ENCODE assay signal across 1 cellular context in genomic region chr1:211885746-211886522, GRCh38.
TF ChIP-seq lines count a peak whose summit lies in the region.

No MANE protein-coding gene starts in this region.

TF ChIP-seq in HepG2, 621 proteins besides CTCF, POLR2A, EP300 and RAD21 (continued from another document and continues in another):
- TF ChIP-seq ZBED4 (CRISPR knock-in tag; IDR thresholded peaks at IDR 0.05; ENCODE audit: borderline replicate concordance) = no peak
- no peak for TF ChIP-seq ZNF136 (CRISPR knock-in tag; IDR thresholded peaks at IDR 0.05; ENCODE audit: low read depth)
- TF ChIP-seq, protein P1, sequence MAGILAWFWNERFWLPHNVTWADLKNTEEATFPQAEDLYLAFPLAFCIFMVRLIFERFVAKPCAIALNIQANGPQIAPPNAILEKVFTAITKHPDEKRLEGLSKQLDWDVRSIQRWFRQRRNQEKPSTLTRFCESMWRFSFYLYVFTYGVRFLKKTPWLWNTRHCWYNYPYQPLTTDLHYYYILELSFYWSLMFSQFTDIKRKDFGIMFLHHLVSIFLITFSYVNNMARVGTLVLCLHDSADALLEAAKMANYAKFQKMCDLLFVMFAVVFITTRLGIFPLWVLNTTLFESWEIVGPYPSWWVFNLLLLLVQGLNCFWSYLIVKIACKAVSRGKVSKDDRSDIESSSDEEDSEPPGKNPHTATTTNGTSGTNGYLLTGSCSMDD (CRISPR knock-in tag; IDR thresholded peaks at IDR 0.05) = no peak
- TF ChIP-seq ZNF567 (CRISPR knock-in tag; IDR thresholded peaks at IDR 0.05; ENCODE audit: borderline replicate concordance) = no peak
- TF ChIP-seq MYNN (CRISPR knock-in tag; IDR thresholded peaks at IDR 0.05; ENCODE audit: low read depth) = no peak
- no peak for TF ChIP-seq HNRNPL (IDR thresholded peaks at IDR 0.05; ENCODE audit: low read depth, low read length)
- peak; percentile 39; the same call in 1 of the 2 replicates for TF ChIP-seq SIX1 (CRISPR knock-in tag; IDR thresholded peaks at IDR 0.05; ENCODE audit: borderline replicate concordance)
- peak; percentile 99 for TF ChIP-seq PITX1 (CRISPR knock-in tag; IDR thresholded peaks at IDR 0.05)
- TF ChIP-seq AGO1 (IDR thresholded peaks at IDR 0.05; ENCODE audit: low read depth, low read length, poor library complexity, severe bottlenecking) = no peak
- no peak for TF ChIP-seq YY1 (IDR thresholded peaks at IDR 0.05; ENCODE audit: insufficient read depth, insufficient replicate concordance, low read depth, low read length)
- TF ChIP-seq EZH2 (conservative IDR thresholded peaks at IDR 0.05; ENCODE audit: low read depth, low read length) = no peak
- no peak for TF ChIP-seq GRHL1 (CRISPR knock-in tag; conservative IDR thresholded peaks at IDR 0.05)
- no peak for TF ChIP-seq MAF1 (CRISPR knock-in tag; IDR thresholded peaks at IDR 0.05; ENCODE audit: borderline replicate concordance)
- TF ChIP-seq ZSCAN25 (CRISPR knock-in tag; IDR thresholded peaks at IDR 0.05) = no peak
- no peak for TF ChIP-seq SOX13 (IDR thresholded peaks at IDR 0.05)
- TF ChIP-seq SOX13 (CRISPR knock-in tag; conservative IDR thresholded peaks at IDR 0.05 in 1 of 2, IDR thresholded peaks at IDR 0.05 in 1 of 2) = peak in 1 of 2 experiments; percentile 85; a peak in 2 of 4 replicates
- 0 out of 2 replicates have a peak, but pooled peaks have one; percentile 24 for TF ChIP-seq KMT2B (CRISPR knock-in tag; IDR thresholded peaks at IDR 0.05)
- no peak for TF ChIP-seq ZNF17 (CRISPR knock-in tag; IDR thresholded peaks at IDR 0.05)
- TF ChIP-seq, protein P2, sequence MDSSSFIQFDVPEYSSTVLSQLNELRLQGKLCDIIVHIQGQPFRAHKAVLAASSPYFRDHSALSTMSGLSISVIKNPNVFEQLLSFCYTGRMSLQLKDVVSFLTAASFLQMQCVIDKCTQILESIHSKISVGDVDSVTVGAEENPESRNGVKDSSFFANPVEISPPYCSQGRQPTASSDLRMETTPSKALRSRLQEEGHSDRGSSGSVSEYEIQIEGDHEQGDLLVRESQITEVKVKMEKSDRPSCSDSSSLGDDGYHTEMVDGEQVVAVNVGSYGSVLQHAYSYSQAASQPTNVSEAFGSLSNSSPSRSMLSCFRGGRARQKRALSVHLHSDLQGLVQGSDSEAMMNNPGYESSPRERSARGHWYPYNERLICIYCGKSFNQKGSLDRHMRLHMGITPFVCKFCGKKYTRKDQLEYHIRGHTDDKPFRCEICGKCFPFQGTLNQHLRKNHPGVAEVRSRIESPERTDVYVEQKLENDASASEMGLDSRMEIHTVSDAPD (CRISPR knock-in tag; IDR thresholded peaks at IDR 0.05) = peak; percentile 55; the same call in 1 of the 2 replicates
- peak; percentile 33; the same call in 1 of the 2 replicates for TF ChIP-seq ZNF362 (CRISPR knock-in tag; IDR thresholded peaks at IDR 0.05; ENCODE audit: borderline replicate concordance)
- no peak for TF ChIP-seq ZNF773 (CRISPR knock-in tag; IDR thresholded peaks at IDR 0.05; ENCODE audit: borderline replicate concordance)
- TF ChIP-seq PRPF4 (IDR thresholded peaks at IDR 0.05; ENCODE audit: low read depth, low read length, poor library complexity, severe bottlenecking) = no peak
- TF ChIP-seq, protein P3, sequence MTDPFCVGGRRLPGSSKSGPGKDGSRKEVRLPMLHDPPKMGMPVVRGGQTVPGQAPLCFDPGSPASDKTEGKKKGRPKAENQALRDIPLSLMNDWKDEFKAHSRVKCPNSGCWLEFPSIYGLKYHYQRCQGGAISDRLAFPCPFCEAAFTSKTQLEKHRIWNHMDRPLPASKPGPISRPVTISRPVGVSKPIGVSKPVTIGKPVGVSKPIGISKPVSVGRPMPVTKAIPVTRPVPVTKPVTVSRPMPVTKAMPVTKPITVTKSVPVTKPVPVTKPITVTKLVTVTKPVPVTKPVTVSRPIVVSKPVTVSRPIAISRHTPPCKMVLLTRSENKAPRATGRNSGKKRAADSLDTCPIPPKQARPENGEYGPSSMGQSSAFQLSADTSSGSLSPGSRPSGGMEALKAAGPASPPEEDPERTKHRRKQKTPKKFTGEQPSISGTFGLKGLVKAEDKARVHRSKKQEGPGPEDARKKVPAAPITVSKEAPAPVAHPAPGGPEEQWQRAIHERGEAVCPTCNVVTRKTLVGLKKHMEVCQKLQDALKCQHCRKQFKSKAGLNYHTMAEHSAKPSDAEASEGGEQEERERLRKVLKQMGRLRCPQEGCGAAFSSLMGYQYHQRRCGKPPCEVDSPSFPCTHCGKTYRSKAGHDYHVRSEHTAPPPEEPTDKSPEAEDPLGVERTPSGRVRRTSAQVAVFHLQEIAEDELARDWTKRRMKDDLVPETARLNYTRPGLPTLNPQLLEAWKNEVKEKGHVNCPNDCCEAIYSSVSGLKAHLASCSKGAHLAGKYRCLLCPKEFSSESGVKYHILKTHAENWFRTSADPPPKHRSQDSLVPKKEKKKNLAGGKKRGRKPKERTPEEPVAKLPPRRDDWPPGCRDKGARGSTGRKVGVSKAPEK (CRISPR knock-in tag; IDR thresholded peaks at IDR 0.05; ENCODE audit: borderline replicate concordance) = no peak
- peak; percentile 57; the same call in 1 of the 2 replicates for TF ChIP-seq HNF1A (IDR thresholded peaks at IDR 0.05; ENCODE audit: low read depth)
- peak; percentile 77; the same call in 1 of the 2 replicates for TF ChIP-seq HNF1A (CRISPR knock-in tag; IDR thresholded peaks at IDR 0.05; ENCODE audit: borderline replicate concordance)
- peak; percentile 36 for TF ChIP-seq STAG1 (CRISPR knock-in tag; IDR thresholded peaks at IDR 0.05)
- no peak for TF ChIP-seq ZNF253 (CRISPR knock-in tag; IDR thresholded peaks at IDR 0.05; ENCODE audit: borderline replicate concordance)
- no peak; a peak in 1 of 4 replicates for TF ChIP-seq KLF16 (CRISPR knock-in tag; IDR thresholded peaks at IDR 0.05)
- TF ChIP-seq, protein P4, sequence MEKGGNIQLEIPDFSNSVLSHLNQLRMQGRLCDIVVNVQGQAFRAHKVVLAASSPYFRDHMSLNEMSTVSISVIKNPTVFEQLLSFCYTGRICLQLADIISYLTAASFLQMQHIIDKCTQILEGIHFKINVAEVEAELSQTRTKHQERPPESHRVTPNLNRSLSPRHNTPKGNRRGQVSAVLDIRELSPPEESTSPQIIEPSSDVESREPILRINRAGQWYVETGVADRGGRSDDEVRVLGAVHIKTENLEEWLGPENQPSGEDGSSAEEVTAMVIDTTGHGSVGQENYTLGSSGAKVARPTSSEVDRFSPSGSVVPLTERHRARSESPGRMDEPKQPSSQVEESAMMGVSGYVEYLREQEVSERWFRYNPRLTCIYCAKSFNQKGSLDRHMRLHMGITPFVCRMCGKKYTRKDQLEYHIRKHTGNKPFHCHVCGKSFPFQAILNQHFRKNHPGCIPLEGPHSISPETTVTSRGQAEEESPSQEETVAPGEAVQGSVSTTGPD (CRISPR knock-in tag; IDR thresholded peaks at IDR 0.05) = 0 out of 2 replicates have a peak, but pooled peaks have one; percentile 23
- TF ChIP-seq ATF7-NPFF (CRISPR knock-in tag; IDR thresholded peaks at IDR 0.05; ENCODE audit: low read depth) = no peak
- no peak; the same call in 1 of the 2 replicates for TF ChIP-seq ZNF564 (CRISPR knock-in tag; IDR thresholded peaks at IDR 0.05)
- TF ChIP-seq IRF2 (CRISPR knock-in tag; IDR thresholded peaks at IDR 0.05) = 0 out of 2 replicates have a peak, but pooled peaks have one; percentile 53
- TF ChIP-seq, protein P5, sequence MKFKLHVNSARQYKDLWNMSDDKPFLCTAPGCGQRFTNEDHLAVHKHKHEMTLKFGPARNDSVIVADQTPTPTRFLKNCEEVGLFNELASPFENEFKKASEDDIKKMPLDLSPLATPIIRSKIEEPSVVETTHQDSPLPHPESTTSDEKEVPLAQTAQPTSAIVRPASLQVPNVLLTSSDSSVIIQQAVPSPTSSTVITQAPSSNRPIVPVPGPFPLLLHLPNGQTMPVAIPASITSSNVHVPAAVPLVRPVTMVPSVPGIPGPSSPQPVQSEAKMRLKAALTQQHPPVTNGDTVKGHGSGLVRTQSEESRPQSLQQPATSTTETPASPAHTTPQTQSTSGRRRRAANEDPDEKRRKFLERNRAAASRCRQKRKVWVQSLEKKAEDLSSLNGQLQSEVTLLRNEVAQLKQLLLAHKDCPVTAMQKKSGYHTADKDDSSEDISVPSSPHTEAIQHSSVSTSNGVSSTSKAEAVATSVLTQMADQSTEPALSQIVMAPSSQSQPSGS (CRISPR knock-in tag; IDR thresholded peaks at IDR 0.05) = 0 out of 2 replicates have a peak, but pooled peaks have one; percentile 60
- TF ChIP-seq FOXP4 (CRISPR knock-in tag; IDR thresholded peaks at IDR 0.05) = peak; percentile 84
- no peak for TF ChIP-seq MLLT10 (CRISPR knock-in tag; IDR thresholded peaks at IDR 0.05)
- no peak for TF ChIP-seq FLYWCH1 (CRISPR knock-in tag; IDR thresholded peaks at IDR 0.05)
